In genomic region chr17:50430731-50431130, GRCh38 we compare ENCODE assay signal across 1 cellular context.
TF ChIP-seq lines count a peak whose summit lies in the region.

No MANE protein-coding gene starts in this region.

TF ChIP-seq in GM23338, 12 proteins besides CTCF, POLR2A, EP300 and RAD21 (continued from another document):
- no peak for TF ChIP-seq ZNF462 (CRISPR knock-in tag; IDR thresholded peaks at IDR 0.05)
- no peak for TF ChIP-seq ZNF114 (CRISPR knock-in tag; IDR thresholded peaks at IDR 0.05)
